In genomic region chr13:54799621-54800226, GRCh38 we compare ENCODE assay signal across 18 cellular contexts.
DNase-seq lines count a peak whose midpoint lies in the region; ATAC-seq, FAIRE-seq and TF ChIP-seq lines count a peak whose summit lies in the region.
"Had no signal": no experiment of that assay in that cellular context is flagged by ENCODE, and none has a peak within 500 bp of the region (broad histone marks: within the 10 kb centered on the region; RNA-seq: fewer than 3 reads in every experiment).

No MANE protein-coding gene starts in this region.

- H3K9ac ChIP-seq in kidney (ENCODE audit: low read length in 2 of 2), result no peak overlapping the region
- H3K9ac ChIP-seq: GM23248 had no signal

- H3K27ac ChIP-seq in right cardiac atrium (ENCODE audit: low read length) (no peak overlapping the region), left ventricle myocardium inferior (replicated peaks) (no peak overlapping the region), SJCRH30 (peak overlapping the region; percentile 80), kidney (ENCODE audit: low read depth in 2 of 2, low read length in 2 of 2) (no peak overlapping the region)
- H3K27ac ChIP-seq: GM23248 had no signal

- H3K27me3 ChIP-seq in right cardiac atrium (ENCODE audit: control insufficient read depth, insufficient read depth) (no peaks in the 10 kb centered on the region), left ventricle myocardium inferior (ENCODE audit: low read depth) (no peaks in the 10 kb centered on the region), SJCRH30 (no peaks in the 10 kb centered on the region)

- intact Hi-C loops in right cardiac atrium (cut with DNase I) (no loop called here), left ventricle myocardium inferior (cut with micrococcal nuclease) (no loop called here), kidney (cut with DNase I) (no loop called here)

- TF ChIP-seq CTCF in left ventricle myocardium inferior (IDR thresholded peaks at IDR 0.05; ENCODE audit: borderline replicate concordance) (no peak), kidney (IDR thresholded peaks at IDR 0.05; ENCODE audit: borderline replicate concordance, extremely low read depth, insufficient read depth) (no peak)

- no peak for FAIRE-seq in kidney (lab: Jason Lieb, UNC)
- FAIRE-seq: GM12878, GM19239 had no signal

- H3K4me1 ChIP-seq in right cardiac atrium (ENCODE audit: control insufficient read depth, insufficient read depth, low read length) (no peaks in the 10 kb centered on the region), left ventricle myocardium inferior (no peaks in the 10 kb centered on the region), SJCRH30 (no peaks in the 10 kb centered on the region), kidney (ENCODE audit: control insufficient read depth in 1 of 2, insufficient read depth in 1 of 2, low read depth in 1 of 2, low read length in 2 of 2) (no peaks in the 10 kb centered on the region)

- H3K4me3 ChIP-seq in right cardiac atrium (ENCODE audit: low read length), result no peak overlapping the region
- no peak overlapping the region for H3K4me3 ChIP-seq in left ventricle myocardium inferior
- H3K4me3 ChIP-seq in SJCRH30, result peak overlapping the region; percentile 62
- no peak overlapping the region for H3K4me3 ChIP-seq in kidney (ENCODE audit: low read length in 2 of 2)
- H3K4me3 ChIP-seq: GM12878, GM23248 had no signal

- DNase-seq in right cardiac atrium, result peak in 2 of 3 donors; percentile 35 to 38
- no peak for DNase-seq in left ventricle myocardium inferior
- peak; percentile 90 to 92 for DNase-seq in SJCRH30
- peak; percentile 63 for DNase-seq in kidney
- DNase-seq in D341Med (ENCODE audit: low spot score), result no peak
- no peak for DNase-seq in HPDE6-E6E7 (ENCODE audit: extremely low spot score)
- DNase-seq: C1 segment of cervical spinal cord, Calu3, COR-L47, DMS153, DND-41, GDM1, GM23248, H9 had no signal

- ATAC-seq in right cardiac atrium (no peak), HG03045 (IDR thresholded peaks at IDR 0.05; ENCODE audit: unreplicated experiment) (no peak)
- ATAC-seq: GM12878, HCT116 had no signal

- WGBS in right cardiac atrium, result 93% methylated on average over 37 of the region's 37 CpGs

- H3K36me3 ChIP-seq in left ventricle myocardium inferior, result no peaks in the 10 kb centered on the region
- no peaks in the 10 kb centered on the region; the same call in 1 of the 2 replicates for H3K36me3 ChIP-seq in SJCRH30
- no peaks in the 10 kb centered on the region for H3K36me3 ChIP-seq in kidney (ENCODE audit: control insufficient read depth in 1 of 2, insufficient read depth in 2 of 2, low read length in 2 of 2)

- H3K9me3 ChIP-seq in right cardiac atrium (ENCODE audit: control insufficient read depth, low read length) (no peaks in the 10 kb centered on the region), left ventricle myocardium inferior (replicated peaks) (no peaks in the 10 kb centered on the region), SJCRH30 (replicated peaks) (no peaks in the 10 kb centered on the region), kidney (ENCODE audit: control insufficient read depth in 1 of 2, low read length in 2 of 2) (no peaks in the 10 kb centered on the region)

Comparison
In these comparisons a context has a peak if more than half of its experiments do, and no peak if none do; other contexts are left out.
1. DNase-seq: peak in right cardiac atrium (2 of 3), SJCRH30 (2 of 2) and kidney (single experiment); none in left ventricle myocardium inferior (single experiment), D341Med (single experiment) and HPDE6-E6E7 (single experiment).